Comparison of ENCODE assay signal across 16 cellular contexts in genomic region chr6:34011298-34011697, GRCh38.
DNase-seq lines count a peak whose midpoint lies in the region; FAIRE-seq and TF ChIP-seq lines count a peak whose summit lies in the region.
"Had no signal": no experiment of that assay in that cellular context is flagged by ENCODE, and none has a peak within 500 bp of the region (broad histone marks: within the 10 kb centered on the region; RNA-seq: fewer than 3 reads in every experiment).

No MANE protein-coding gene starts in this region.

- WGBS in spleen, 5 donors = 54 to 65% (median 63%) methylated on average over 5 of the region's 5 CpGs

- no peak overlapping the region for H3K27ac ChIP-seq in spleen
- H3K27ac ChIP-seq: A549, C4-2B, GM23248, HL-60 had no signal

- TF ChIP-seq POLR2A in spleen (IDR thresholded peaks at IDR 0.05) = no peak

- H3K36me3 ChIP-seq in bronchial epithelial cell (ENCODE audit: control insufficient read depth, insufficient read depth, low read length) = no peaks in the 10 kb centered on the region
- H3K36me3 ChIP-seq in spleen = no peaks in the 10 kb centered on the region
- H3K36me3 ChIP-seq: BE2C had no signal

- FAIRE-seq in bronchial epithelial cell (lab: Jason Lieb, UNC) = peak; percentile 55
- FAIRE-seq: A549, H54 had no signal

- no peaks in the 10 kb centered on the region for H3K4me1 ChIP-seq in spleen
- H3K4me1 ChIP-seq: A549, BE2C had no signal

- no peak overlapping the region for H3K4me3 ChIP-seq in bronchial epithelial cell (ENCODE audit: low read depth, low read length)
- H3K4me3 ChIP-seq in spleen = no peak overlapping the region
- H3K4me3 ChIP-seq: A549, GM23248 had no signal

- DNase-seq in NCI-H82 (lab: John Stamatoyannopoulos, UW) (peak; percentile 71), bronchial epithelial cell (ENCODE audit: low read depth) (no peak), left kidney (ENCODE audit: low read depth, low spot score) (peak; percentile 53), spleen (peak; percentile 17), anterior cingulate cortex (lab: John Stamatoyannopoulos, UW) (no peak), SIG-M5 (lab: John Stamatoyannopoulos, UW) (no peak), RPMI8226 (no peak)
- DNase-seq: BE2C; CD8-positive, alpha-beta T cell; COR-L47; DND-41; GM23248 had no signal

- peaks cover 0 to 4% (median 0%) of the 10 kb centered on the region in 8 donors for H3K9me3 ChIP-seq in spleen
- H3K9me3 ChIP-seq: A549 had no signal

- H3K27me3 ChIP-seq in bronchial epithelial cell (ENCODE audit: control insufficient read depth, insufficient read depth, low read length) (no peaks in the 10 kb centered on the region), spleen (replicated peaks in 1 of 7) (peaks cover 0 to 18% (median 0%) of the 10 kb centered on the region in 7 donors)
- H3K27me3 ChIP-seq: BE2C had no signal

- TF ChIP-seq CTCF in bronchial epithelial cell (IDR thresholded peaks at IDR 0.05; ENCODE audit: insufficient read depth, low read length, severe bottlenecking) = no peak
- TF ChIP-seq CTCF in spleen (IDR thresholded peaks at IDR 0.05 in 8 of 11, conservative IDR thresholded peaks at IDR 0.05 in 3 of 11) = no peak

- intact Hi-C loops in spleen (cut with DNase I; ENCODE audit: low total_unique reads) = no loop called here

Comparison
In these comparisons a context has a peak if more than half of its experiments do, and no peak if none do; other contexts are left out.
1. DNase-seq: peak in NCI-H82 (single experiment), left kidney (single experiment) and spleen (single experiment); none in bronchial epithelial cell (single experiment), anterior cingulate cortex (0 of 58), SIG-M5 (single experiment) and RPMI8226 (single experiment).